ENCODE assay signal across 17 cellular contexts in genomic region chr11:131278472-131278871, GRCh38.
DNase-seq lines count a peak whose midpoint lies in the region; ATAC-seq lines count a peak whose summit lies in the region.
"Had no signal": no experiment of that assay in that cellular context is flagged by ENCODE, and none has a peak within 500 bp of the region (broad histone marks: within the 10 kb centered on the region; RNA-seq: fewer than 3 reads in every experiment).

No MANE protein-coding gene starts in this region.

- DNase-seq in caudate nucleus (lab: John Stamatoyannopoulos, UW) = peak in 44 of 61 donors; percentile 11 to 88 (median 60)
- DNase-seq in hypothalamus (lab: John Stamatoyannopoulos, UW) = peak in 32 of 51 donors; percentile 17 to 86 (median 53)
- DNase-seq in nucleus accumbens (lab: John Stamatoyannopoulos, UW) = peak in 45 of 56 donors; percentile 19 to 85 (median 64)
- no peak for DNase-seq in DMS 273 (lab: John Stamatoyannopoulos, UW; ENCODE audit: unreplicated experiment)
- no peak for DNase-seq in NCI-H69 (lab: John Stamatoyannopoulos, UW)
- DNase-seq in NCI-H1930 (lab: John Stamatoyannopoulos, UW) = no peak
- DNase-seq: ACHN, DND-41, H9, MM.1S, NCI-H1092, NCI-H1436 treated with DMSO at 0.1 percent for 48 hours, NCI-H2029 treated with DMSO at 0.1 percent for 48 hours, NCI-H446 treated with DMSO at 0.1 percent for 48 hours, Peyer's patch had no signal

- H3K27ac ChIP-seq in caudate nucleus (ENCODE audit: low read depth, low read length) = peak overlapping the region; percentile 94
- H3K27ac ChIP-seq: Peyer's patch, SJSA1 had no signal

- no peak for ATAC-seq in HG03342 (IDR thresholded peaks at IDR 0.05; ENCODE audit: unreplicated experiment)

Comparison
In these comparisons a context has a peak if more than half of its experiments do, and no peak if none do; other contexts are left out.
1. DNase-seq: peak in caudate nucleus (44 of 61), hypothalamus (32 of 51) and nucleus accumbens (45 of 56); none in DMS 273 (single experiment), NCI-H69 (single experiment) and NCI-H1930 (0 of 2).